ENCODE assay signal across 26 cellular contexts in the genomic region with DNA sequence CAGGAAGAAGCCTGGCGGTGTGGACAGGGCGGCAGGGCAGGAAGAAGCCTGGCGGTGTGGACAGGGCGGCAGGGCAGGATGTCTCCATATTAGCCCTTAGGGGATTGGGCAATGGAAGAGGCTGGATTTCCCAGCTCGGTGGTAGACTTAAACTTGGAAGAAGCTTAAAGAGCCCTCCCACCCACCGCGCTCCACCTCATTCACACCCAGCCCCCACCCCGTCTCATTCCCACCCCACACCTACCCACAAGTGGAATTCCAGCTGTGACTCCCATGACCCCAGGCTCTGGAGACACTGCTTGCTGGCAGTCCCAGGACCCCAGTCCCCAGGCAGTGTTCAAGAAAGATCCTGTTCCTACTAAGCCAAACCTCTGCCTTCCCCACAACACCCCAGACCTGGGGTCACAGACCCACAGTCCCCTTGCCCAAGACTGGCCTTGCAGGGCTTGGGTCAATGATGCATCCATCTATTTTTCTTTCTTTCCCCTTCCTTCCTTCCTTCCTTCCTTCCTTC. TPM values are rescaled to one million over a fixed set of nuclear protein-coding genes. Genes with fewer than 3 reads are reported as not detected.
DNase-seq lines count a peak whose midpoint lies in the region; ATAC-seq and TF ChIP-seq lines count a peak whose summit lies in the region.
"Had no signal": no experiment of that assay in that cellular context is flagged by ENCODE, and none has a peak within 500 bp of the region (broad histone marks: within the 10 kb centered on the region; RNA-seq: fewer than 3 reads in every experiment).

No MANE protein-coding gene starts in this region.

- H3K4me1 Mint-ChIP-seq in activated naive CD8-positive, alpha-beta T cell treated with anti-CD3 and anti-CD28 coated beads, Interleukin-2, amount 50 U/mL, for 24 hours = no peaks in the 10 kb centered on the region

- H3K9me3 ChIP-seq in BLaER1 (no peaks in the 10 kb centered on the region), colonic mucosa (no peaks in the 10 kb centered on the region)
- H3K9me3 ChIP-seq: suprapubic skin had no signal

- peaks cover 1% of the 10 kb centered on the region for H3K27me3 Mint-ChIP-seq in activated naive CD8-positive, alpha-beta T cell treated with anti-CD3 and anti-CD28 coated beads, Interleukin-2, amount 50 U/mL, for 24 hours
- H3K27me3 Mint-ChIP-seq: IgD-negative memory B cell had no signal

- no peaks in the 10 kb centered on the region for H3K36me3 Mint-ChIP-seq in activated naive CD8-positive, alpha-beta T cell treated with anti-CD3 and anti-CD28 coated beads, Interleukin-2, amount 50 U/mL, for 24 hours (ENCODE audit: low read depth)
- H3K36me3 Mint-ChIP-seq: IgD-negative memory B cell had no signal

- H3K27ac ChIP-seq in BLaER1 = no peak overlapping the region
- no peak overlapping the region for H3K27ac ChIP-seq in colonic mucosa
- H3K27ac ChIP-seq: VCaP had no signal

- intact Hi-C loops in colonic mucosa (cut with DNase I) = no loop called here

- peaks cover 14% of the 10 kb centered on the region for H3K27me3 ChIP-seq in BLaER1
- no peaks in the 10 kb centered on the region for H3K27me3 ChIP-seq in colonic mucosa

- peaks cover 16% of the 10 kb centered on the region; the same call in 1 of the 2 replicates for H4K20me1 ChIP-seq in BLaER1

- H3K4me3 Mint-ChIP-seq in activated naive CD8-positive, alpha-beta T cell treated with anti-CD3 and anti-CD28 coated beads, Interleukin-2, amount 50 U/mL, for 24 hours = no peak overlapping the region
- H3K4me3 Mint-ChIP-seq: T-helper 1 cell treated with Interleukin-12 subunit alpha and Interleukin-12 subunit beta and Interleukin-4 antibody, amounts not matched to agents 30 μg/mL and 1 μg/mL, for 36 hours had no signal

- H3K4me3 ChIP-seq in BLaER1 (no peak overlapping the region), colonic mucosa (no peak overlapping the region)

- in situ Hi-C loops in GM13977 (cut with MboI; ENCODE audit: low pct_unique_long_range_greater_than_20kb, low sequenced_read_pairs, unreplicated experiment) = no loop called here

- no peak for ATAC-seq in activated naive CD8-positive, alpha-beta T cell treated with anti-CD3 and anti-CD28 coated beads, Interleukin-2, amount 50 U/mL, for 24 hours
- ATAC-seq: PC-3 had no signal

- H3K9me3 Mint-ChIP-seq in activated naive CD8-positive, alpha-beta T cell treated with anti-CD3 and anti-CD28 coated beads, Interleukin-2, amount 50 U/mL, for 24 hours = no peaks in the 10 kb centered on the region
- H3K9me3 Mint-ChIP-seq: IgD-negative memory B cell; T-helper 1 cell treated with Interleukin-12 subunit alpha and Interleukin-12 subunit beta and Interleukin-4 antibody, amounts not matched to agents 30 μg/mL and 1 μg/mL, for 36 hours had no signal

- H3K9ac ChIP-seq in BLaER1 (no peak overlapping the region), colonic mucosa (ENCODE audit: low read depth in 2 of 2, low read length in 2 of 2) (no peak overlapping the region)

- DNase-seq in GM13977 (ENCODE audit: low spot score) = peak; percentile 21
- DNase-seq in colonic mucosa = peak; percentile 14
- DNase-seq in renal cortical epithelial cell (ENCODE audit: low read depth) = peak; percentile 28
- DNase-seq in hepatic stellate cell (ENCODE audit: low spot score) = no peak
- DNase-seq in activated naive CD8-positive, alpha-beta T cell treated with anti-CD3 and anti-CD28 coated beads, Interleukin-2, amount 50 U/mL, for 24 hours = no peak
- no peak for DNase-seq in NCI-H69 (lab: John Stamatoyannopoulos, UW)
- DNase-seq: activated gamma-delta T cell; amniotic stem cell; erythroblast; foreskin melanocyte; kidney; MM.1S; NCI-H146; occipital lobe; PC-3; right cardiac atrium; SHP77 treated with DMSO at 0.1 percent for 48 hours; stimulated activated CD8-positive, alpha-beta memory T cell treated with anti-CD3 and anti-CD28 coated beads, Interleukin-4, amount 100 ng/mL, for 48 hours had no signal

- H3K4me1 ChIP-seq in BLaER1 (peaks cover 41% of the 10 kb centered on the region), colonic mucosa (no peaks in the 10 kb centered on the region)

- H3K4me2 ChIP-seq in BLaER1 = peak overlapping the region; percentile 78

- no peak overlapping the region for H3K27ac Mint-ChIP-seq in activated naive CD8-positive, alpha-beta T cell treated with anti-CD3 and anti-CD28 coated beads, Interleukin-2, amount 50 U/mL, for 24 hours
- H3K27ac Mint-ChIP-seq: T-helper 1 cell treated with Interleukin-12 subunit alpha and Interleukin-12 subunit beta and Interleukin-4 antibody, amounts not matched to agents 30 μg/mL and 1 μg/mL, for 36 hours had no signal

- TF ChIP-seq CTCF in GM13977 (IDR thresholded peaks at IDR 0.05; ENCODE audit: extremely low read depth, insufficient read depth, missing control alignments) (no peak), colonic mucosa (IDR thresholded peaks at IDR 0.05) (no peak)

- H3K36me3 ChIP-seq in BLaER1 (peaks cover 32% of the 10 kb centered on the region), colonic mucosa (no peaks in the 10 kb centered on the region)

RNA-seq across cellular contexts. Expression of gene SPDYE6, which starts 34.0 kb away (rescaled TPM):
- total RNA-seq in colonic mucosa = not detected
- total RNA-seq in renal cortical epithelial cell = not detected in 2 replicates
- total RNA-seq: dermis microvascular lymphatic vessel endothelial cell, H4, kidney, lung microvascular endothelial cell, PC-3, right cardiac atrium, suprapubic skin had no signal

RNA-seq across cellular contexts. Expression of gene SH2B2, which starts 35.6 kb away (rescaled TPM):
- total RNA-seq in colonic mucosa (1 to 10 TPM; 3.1 to 5.0 TPM), renal cortical epithelial cell (6.3 and 15.0 TPM in 2 replicates)

Comparison
In these comparisons a context has a peak if more than half of its experiments do, and no peak if none do; other contexts are left out.
1. DNase-seq: peak in GM13977 (single experiment), colonic mucosa (single experiment) and renal cortical epithelial cell (single experiment); none in hepatic stellate cell (single experiment), activated naive CD8-positive, alpha-beta T cell treated with anti-CD3 and anti-CD28 coated beads, Interleukin-2, amount 50 U/mL, for 24 hours (single experiment) and NCI-H69 (single experiment).